ENCODE assay signal across 15 cellular contexts in genomic region chr12:13570005-13570694, GRCh38.
"Had no signal": no experiment of that assay in that cellular context is flagged by ENCODE, and none has a peak within 500 bp of the region (broad histone marks: within the 10 kb centered on the region; RNA-seq: fewer than 3 reads in every experiment).

No MANE protein-coding gene starts in this region.

- H3K27me3 ChIP-seq: ascending aorta, colonic mucosa, suprapubic skin had no signal

- H3K27ac ChIP-seq: ascending aorta, colonic mucosa, left ventricle myocardium inferior, suprapubic skin had no signal

- H3K4me1 ChIP-seq: ascending aorta, colonic mucosa, left ventricle myocardium inferior, suprapubic skin had no signal

- H3K9me3 ChIP-seq: ascending aorta, colonic mucosa, left ventricle myocardium inferior, suprapubic skin had no signal

- H3K27ac Mint-ChIP-seq: activated CD4-positive, alpha-beta memory T cell treated with anti-CD3 and anti-CD28 coated beads for 36 hours; T-helper 2 cell treated with Interferon-gamma antibody and Interleukin-4, amounts not matched to agents 5 μg/mL and 100 μg/mL, for 36 hours; type B pancreatic cell had no signal

- H3K36me3 Mint-ChIP-seq: activated CD4-positive, alpha-beta memory T cell treated with anti-CD3 and anti-CD28 coated beads for 36 hours; type B pancreatic cell had no signal

- H3K4me3 ChIP-seq: ascending aorta, colonic mucosa, left ventricle myocardium inferior, suprapubic skin had no signal

- H3K4me3 Mint-ChIP-seq: activated CD4-positive, alpha-beta memory T cell treated with anti-CD3 and anti-CD28 coated beads for 36 hours; T-helper 2 cell treated with Interferon-gamma antibody and Interleukin-4, amounts not matched to agents 5 μg/mL and 100 μg/mL, for 36 hours; type B pancreatic cell had no signal

- DNase-seq: activated CD4-positive, alpha-beta memory T cell treated with anti-CD3 and anti-CD28 coated beads for 36 hours; activated CD4-positive, CD25-positive, alpha-beta regulatory T cell treated with anti-CD3 and anti-CD28 coated beads, Interleukin-2, amount 50 U/mL, for 72 hours; activated T-cell treated with anti-CD3 and anti-CD28 coated beads, Interleukin-2, amount 50 U/mL, for 48 hours; colonic mucosa; effector CD4-positive, alpha-beta T cell; left ventricle myocardium inferior; mesendoderm; posterior cingulate gyrus; right cardiac atrium; stimulated activated CD4-positive, alpha-beta T cell treated with anti-CD3 and anti-CD28 coated beads, Interleukin-12 subunit alpha, Interleukin-12 subunit beta, amount 100 ng/mL, for 4 hours; stimulated activated naive CD8-positive, alpha-beta T cell treated with anti-CD3 and anti-CD28 coated beads, Interleukin-15, Interleukin-2, amounts not matched to agents 100 U/mL and 50 U/mL, for 24 hours had no signal

- H3K36me3 ChIP-seq: ascending aorta, colonic mucosa, left ventricle myocardium inferior, suprapubic skin had no signal

- H3K9me3 Mint-ChIP-seq: activated CD4-positive, alpha-beta memory T cell treated with anti-CD3 and anti-CD28 coated beads for 36 hours; T-helper 2 cell treated with Interferon-gamma antibody and Interleukin-4, amounts not matched to agents 5 μg/mL and 100 μg/mL, for 36 hours; type B pancreatic cell had no signal

- ATAC-seq: right cardiac atrium; stimulated activated naive CD8-positive, alpha-beta T cell treated with anti-CD3 and anti-CD28 coated beads, Interleukin-15, Interleukin-2, amounts not matched to agents 100 U/mL and 50 U/mL, for 24 hours had no signal

- H3K27me3 Mint-ChIP-seq: activated CD4-positive, alpha-beta memory T cell treated with anti-CD3 and anti-CD28 coated beads for 36 hours had no signal
